1 cellular context compared by ENCODE assay signal in the genomic region with DNA sequence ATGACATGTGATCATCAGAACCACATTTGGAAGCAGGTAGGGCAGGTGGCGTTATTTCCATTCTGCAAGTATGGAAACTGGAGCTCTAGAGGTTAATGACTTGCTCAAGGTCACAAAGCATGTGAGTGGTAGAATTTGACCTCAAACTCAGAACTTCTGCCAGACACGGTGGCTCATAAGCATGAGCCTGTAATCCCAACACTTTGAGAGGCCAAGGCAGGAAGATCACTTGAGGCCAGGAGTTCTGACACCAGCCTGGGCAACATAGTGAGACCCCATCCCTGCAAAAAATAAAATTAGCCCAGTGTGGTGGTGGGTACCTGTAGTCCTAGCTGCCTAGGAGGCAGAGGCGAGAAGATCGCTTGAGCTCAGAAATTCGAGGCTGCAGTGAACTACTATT.
TF ChIP-seq lines count a peak whose summit lies in the region.

No MANE protein-coding gene starts in this region.

TF ChIP-seq in IMR-90, 13 proteins besides CTCF, POLR2A, EP300 and RAD21 (continued from another document):
- TF ChIP-seq FOS (IDR thresholded peaks at IDR 0.05; ENCODE audit: low read depth, low read length) = no peak
- TF ChIP-seq MXI1 (IDR thresholded peaks at IDR 0.05; ENCODE audit: borderline replicate concordance, low read depth, low read length) = no peak
- no peak for TF ChIP-seq CHD1 (IDR thresholded peaks at IDR 0.05; ENCODE audit: low read depth, low read length)
- TF ChIP-seq, protein P1, sequence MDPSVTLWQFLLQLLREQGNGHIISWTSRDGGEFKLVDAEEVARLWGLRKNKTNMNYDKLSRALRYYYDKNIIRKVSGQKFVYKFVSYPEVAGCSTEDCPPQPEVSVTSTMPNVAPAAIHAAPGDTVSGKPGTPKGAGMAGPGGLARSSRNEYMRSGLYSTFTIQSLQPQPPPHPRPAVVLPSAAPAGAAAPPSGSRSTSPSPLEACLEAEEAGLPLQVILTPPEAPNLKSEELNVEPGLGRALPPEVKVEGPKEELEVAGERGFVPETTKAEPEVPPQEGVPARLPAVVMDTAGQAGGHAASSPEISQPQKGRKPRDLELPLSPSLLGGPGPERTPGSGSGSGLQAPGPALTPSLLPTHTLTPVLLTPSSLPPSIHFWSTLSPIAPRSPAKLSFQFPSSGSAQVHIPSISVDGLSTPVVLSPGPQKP (IDR thresholded peaks at IDR 0.05; ENCODE audit: borderline replicate concordance, low read depth, low read length) = no peak
- no peak for TF ChIP-seq RCOR1 (IDR thresholded peaks at IDR 0.05; ENCODE audit: insufficient replicate concordance, low read length)
- no peak for TF ChIP-seq CEBPB (IDR thresholded peaks at IDR 0.05; ENCODE audit: low read depth, low read length)
- TF ChIP-seq BHLHE40 (IDR thresholded peaks at IDR 0.05; ENCODE audit: low read depth, low read length) = no peak
- no peak for TF ChIP-seq NFE2L2 (IDR thresholded peaks at IDR 0.05; ENCODE audit: low read depth, low read length)
- no peak for TF ChIP-seq RFX5 (IDR thresholded peaks at IDR 0.05; ENCODE audit: low read depth, low read length)
- TF ChIP-seq SMC3 (IDR thresholded peaks at IDR 0.05; ENCODE audit: low read depth, low read length) = no peak
- no peak for TF ChIP-seq MAFK (IDR thresholded peaks at IDR 0.05; ENCODE audit: low read depth, low read length)
